Comparison of ENCODE assay signal across 8 cellular contexts in genomic region chr5:82225525-82226172, GRCh38. TPM values are rescaled to one million over a fixed set of nuclear protein-coding genes. Genes with fewer than 3 reads are reported as not detected.
DNase-seq lines count a peak whose midpoint lies in the region; ATAC-seq and TF ChIP-seq lines count a peak whose summit lies in the region.

No MANE protein-coding gene starts in this region.

- peak; percentile 58 for ATAC-seq in GM19397 (IDR thresholded peaks at IDR 0.05; ENCODE audit: unreplicated experiment)
- peak; percentile 82 for ATAC-seq in HG03565 (IDR thresholded peaks at IDR 0.05; ENCODE audit: unreplicated experiment)
- peak; percentile 72 to 83 for ATAC-seq in naive thymus-derived CD8-positive, alpha-beta T cell

- no peaks in the 10 kb centered on the region for H3K36me3 Mint-ChIP-seq in naive thymus-derived CD8-positive, alpha-beta T cell

- H3K4me1 Mint-ChIP-seq in naive thymus-derived CD8-positive, alpha-beta T cell, result peaks cover 2 to 6% (median 3%) of the 10 kb centered on the region in 4 donors

- H3K4me3 ChIP-seq in epithelial cell of proximal tubule (ENCODE audit: low read depth, low read length), result no peak overlapping the region

- TF ChIP-seq CTCF in epithelial cell of proximal tubule (conservative IDR thresholded peaks at IDR 0.05; ENCODE audit: low read depth, low read length), result peak; percentile 85

- H3K27me3 Mint-ChIP-seq in naive thymus-derived CD8-positive, alpha-beta T cell, result no peaks in the 10 kb centered on the region

- POLR2A ChIA-PET in naive thymus-derived CD8-positive, alpha-beta T cell (lab: Charles Lee), result interaction anchor here (0.7 to 0.9 kb wide), 2 partner anchors 474 to 924 kb away, joined by 3 read pairs; no protein-coding TSS in a partner anchor

- no peaks in the 10 kb centered on the region for H3K9me3 Mint-ChIP-seq in naive thymus-derived CD8-positive, alpha-beta T cell

- H3K27ac Mint-ChIP-seq in naive thymus-derived CD8-positive, alpha-beta T cell, result peak overlapping the region in 2 of 10 donors; percentile 1 to 4

- DNase-seq in CMK (ENCODE audit: low read depth) (peak; percentile 9), NOMO-1 treated with DMSO at 0.1 percent for 48 hours (lab: John Stamatoyannopoulos, UW; ENCODE audit: unreplicated experiment) (peak; percentile 43), epithelial cell of proximal tubule (ENCODE audit: low read depth) (peak; percentile 6)
- DNase-seq in activated CD8-positive, alpha-beta memory T cell treated with anti-CD3 and anti-CD28 coated beads, Interleukin-2, amount 50 U/mL, for 24 hours (ENCODE audit: extremely low read depth), result peak; percentile 5
- DNase-seq in naive thymus-derived CD8-positive, alpha-beta T cell, result peak; percentile 20 to 73 (median 57)
- DNase-seq in stimulated activated CD8-positive, alpha-beta memory T cell treated with anti-CD3 and anti-CD28 coated beads, Interleukin-7, amount 100 ng/mL, for 48 hours (ENCODE audit: extremely low read depth in 1 of 2, low read depth in 1 of 2), result peak; percentile 13 to 39

- no peak overlapping the region for H3K4me3 Mint-ChIP-seq in naive thymus-derived CD8-positive, alpha-beta T cell

RNA-seq across cellular contexts. Expression of gene RPS23, which starts 52.5 kb away (rescaled TPM):
- 4,567 and 4,820 TPM in 2 replicates for total RNA-seq in epithelial cell of proximal tubule
- 1,000 to 10,000 TPM; 3,932 to 3,947 TPM for total RNA-seq in naive thymus-derived CD8-positive, alpha-beta T cell
- 1,000 to 10,000 TPM; 4,084 to 5,098 (median 4,391) TPM for polyA plus RNA-seq in naive thymus-derived CD8-positive, alpha-beta T cell

Comparison
In these comparisons a context has a peak if more than half of its experiments do, and no peak if none do; other contexts are left out.
1. DNase-seq: peak in every context shown above with its lines; median percentile 57 in naive thymus-derived CD8-positive, alpha-beta T cell; 43 in NOMO-1 treated with DMSO at 0.1 percent for 48 hours; 26 in stimulated activated CD8-positive, alpha-beta memory T cell treated with anti-CD3 and anti-CD28 coated beads, Interleukin-7, amount 100 ng/mL, for 48 hours; 9 in CMK; 6 in epithelial cell of proximal tubule; 5 in activated CD8-positive, alpha-beta memory T cell treated with anti-CD3 and anti-CD28 coated beads, Interleukin-2, amount 50 U/mL, for 24 hours.